In the genomic region with DNA sequence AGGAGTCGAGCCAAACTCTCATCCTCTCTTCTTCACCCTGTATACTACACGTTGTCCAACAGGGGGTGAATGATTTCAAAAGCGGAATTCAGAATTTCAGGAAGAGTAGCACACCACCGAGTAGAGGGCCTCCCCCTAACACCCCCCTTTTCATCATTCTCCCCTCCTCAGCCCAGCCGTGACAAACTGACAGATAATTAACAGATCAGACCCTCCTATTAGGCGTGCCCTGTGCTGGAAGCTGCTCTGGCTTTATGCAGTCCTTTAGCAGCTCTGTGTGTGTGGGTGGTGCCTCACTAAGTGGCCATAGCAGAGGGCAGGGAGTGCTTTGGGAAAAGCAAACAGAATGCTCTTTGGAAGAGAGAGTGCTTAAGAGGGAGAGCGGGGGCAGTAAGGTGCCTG, we compare ENCODE assay signal across 1 cellular context.
TF ChIP-seq lines count a peak whose summit lies in the region.

No MANE protein-coding gene starts in this region.

TF ChIP-seq in IMR-90, 13 proteins besides CTCF, POLR2A, EP300 and RAD21:
- TF ChIP-seq SMC3 (IDR thresholded peaks at IDR 0.05; ENCODE audit: low read depth, low read length) (0 out of 2 replicates have a peak, but pooled peaks have one; percentile 7), CHD1 (IDR thresholded peaks at IDR 0.05; ENCODE audit: low read depth, low read length) (no peak), MAZ (IDR thresholded peaks at IDR 0.05; ENCODE audit: borderline replicate concordance, low read depth, low read length) (no peak)
